ENCODE assay signal across 8 cellular contexts in genomic region chr18:49399003-49399402, GRCh38.
A peak's percentile ranks its signal among the peaks of the same experiment; 100 is the strongest.
DNase-seq lines count a peak whose midpoint lies in the region; ATAC-seq and TF ChIP-seq lines count a peak whose summit lies in the region.

No MANE protein-coding gene starts in this region.

- H3K27ac ChIP-seq in naive thymus-derived CD4-positive, alpha-beta T cell (ENCODE audit: low read depth, low read length) = no peak overlapping the region
- no peak overlapping the region for H3K27ac ChIP-seq in prostate gland

- peaks cover 5% of the 10 kb centered on the region for H3K9me3 Mint-ChIP-seq in activated B cell treated with CpG ODN at 0.5 μM for 24 hours
- peaks cover 0 to 20% (median 4%) of the 10 kb centered on the region in 11 donors for H3K9me3 Mint-ChIP-seq in naive thymus-derived CD4-positive, alpha-beta T cell

- TF ChIP-seq CTCF in activated B cell treated with CpG ODN at 0.5 μM for 24 hours (IDR thresholded peaks at IDR 0.05) (no peak), prostate gland (IDR thresholded peaks at IDR 0.05) (no peak)

- ATAC-seq in GM18505 (IDR thresholded peaks at IDR 0.05; ENCODE audit: unreplicated experiment) = peak; percentile 66
- ATAC-seq in HG02623 (IDR thresholded peaks at IDR 0.05; ENCODE audit: unreplicated experiment) = peak; percentile 56
- no peak for ATAC-seq in activated B cell treated with CpG ODN at 0.5 μM for 24 hours (ENCODE audit: low read depth)
- ATAC-seq in naive thymus-derived CD4-positive, alpha-beta T cell = peak; percentile 79
- no peak for ATAC-seq in GM18873 (IDR thresholded peaks at IDR 0.05; ENCODE audit: low FRiP score, unreplicated experiment)

- peak overlapping the region; percentile 3 for H3K27ac Mint-ChIP-seq in activated B cell treated with CpG ODN at 0.5 μM for 24 hours
- H3K27ac Mint-ChIP-seq in naive thymus-derived CD4-positive, alpha-beta T cell = peak overlapping the region in 5 of 9 donors; percentile 15 to 66 (median 19)

- POLR2A ChIA-PET in activated B cell treated with CpG ODN at 0.5 μM for 24 hours (lab: Charles Lee) = no interaction called here
- POLR2A ChIA-PET in naive thymus-derived CD4-positive, alpha-beta T cell (lab: Charles Lee) = no interaction called here

- H3K9me3 ChIP-seq in naive thymus-derived CD4-positive, alpha-beta T cell (ENCODE audit: control insufficient read depth in 2 of 3, low read length in 3 of 3) = no peaks in the 10 kb centered on the region
- H3K9me3 ChIP-seq in prostate gland = no peaks in the 10 kb centered on the region

- H3K4me3 Mint-ChIP-seq in activated B cell treated with CpG ODN at 0.5 μM for 24 hours = no peak overlapping the region
- peak overlapping the region in 6 of 10 donors; percentile 13 to 59 (median 26) for H3K4me3 Mint-ChIP-seq in naive thymus-derived CD4-positive, alpha-beta T cell

- no peak overlapping the region for H3K4me3 ChIP-seq in naive thymus-derived CD4-positive, alpha-beta T cell (ENCODE audit: low read length)
- H3K4me3 ChIP-seq in prostate gland = no peak overlapping the region

- CTCF ChIA-PET in activated B cell treated with CpG ODN at 0.5 μM for 24 hours (lab: Charles Lee) = no interaction called here
- CTCF ChIA-PET in naive thymus-derived CD4-positive, alpha-beta T cell (lab: Charles Lee) = no interaction called here

- DNase-seq in activated B cell treated with CpG ODN at 0.5 μM for 24 hours (no peak), prostate gland (ENCODE audit: low spot score) (no peak), SHP77 (lab: John Stamatoyannopoulos, UW) (no peak), hippocampal formation (lab: John Stamatoyannopoulos, UW) (no peak)
- DNase-seq in naive thymus-derived CD4-positive, alpha-beta T cell = peak in 1 of 9 donors; percentile 3

- peaks cover 45% of the 10 kb centered on the region for H3K4me1 Mint-ChIP-seq in activated B cell treated with CpG ODN at 0.5 μM for 24 hours
- H3K4me1 Mint-ChIP-seq in naive thymus-derived CD4-positive, alpha-beta T cell = peaks cover 40 to 64% (median 54%) of the 10 kb centered on the region in 7 donors

- peaks cover 14% of the 10 kb centered on the region for H3K36me3 Mint-ChIP-seq in activated B cell treated with CpG ODN at 0.5 μM for 24 hours (ENCODE audit: low read depth)
- H3K36me3 Mint-ChIP-seq in naive thymus-derived CD4-positive, alpha-beta T cell = peaks cover 6 to 24% (median 24%) of the 10 kb centered on the region in 5 donors

- H3K4me1 ChIP-seq in naive thymus-derived CD4-positive, alpha-beta T cell (ENCODE audit: control insufficient read depth in 2 of 2, insufficient read depth in 2 of 2, low read length in 2 of 2) = peaks cover 15 to 27% of the 10 kb centered on the region in 2 donors
- no peaks in the 10 kb centered on the region for H3K4me1 ChIP-seq in prostate gland (replicated peaks)

- 60% methylated on average over 4 of the region's 4 CpGs for WGBS in prostate gland

- no peaks in the 10 kb centered on the region for H3K27me3 ChIP-seq in naive thymus-derived CD4-positive, alpha-beta T cell (ENCODE audit: control insufficient read depth in 2 of 2, insufficient read depth in 2 of 2, low read length in 2 of 2)
- H3K27me3 ChIP-seq in prostate gland (replicated peaks; ENCODE audit: insufficient read depth) = no peaks in the 10 kb centered on the region

- TF ChIP-seq POLR2A in GM18505 (IDR thresholded peaks at IDR 0.05; ENCODE audit: borderline replicate concordance, extremely low read depth, insufficient read depth, insufficient read length) (no peak), prostate gland (IDR thresholded peaks at IDR 0.05) (no peak)

- intact Hi-C loops in activated B cell treated with CpG ODN at 0.5 μM for 24 hours (cut with micrococcal nuclease) = no loop called here
- intact Hi-C loops in naive thymus-derived CD4-positive, alpha-beta T cell (cut with micrococcal nuclease) = no loop called here
- intact Hi-C loops in prostate gland (cut with DNase I) = no loop called here

- H3K27me3 Mint-ChIP-seq in activated B cell treated with CpG ODN at 0.5 μM for 24 hours = no peaks in the 10 kb centered on the region
- no peaks in the 10 kb centered on the region for H3K27me3 Mint-ChIP-seq in naive thymus-derived CD4-positive, alpha-beta T cell

- no peaks in the 10 kb centered on the region for H3K36me3 ChIP-seq in naive thymus-derived CD4-positive, alpha-beta T cell (ENCODE audit: control insufficient read depth in 2 of 3, insufficient read depth in 3 of 3, low read length in 3 of 3)
- no peaks in the 10 kb centered on the region for H3K36me3 ChIP-seq in prostate gland

Comparison
In these comparisons a context has a peak if more than half of its experiments do, and no peak if none do; other contexts are left out.
1. ATAC-seq: peak in GM18505 (single experiment), HG02623 (single experiment) and naive thymus-derived CD4-positive, alpha-beta T cell (single experiment); none in activated B cell treated with CpG ODN at 0.5 μM for 24 hours (single experiment) and GM18873 (single experiment).